Comparison of ENCODE assay signal across 3 cellular contexts in genomic region chr2:119442850-119443249, GRCh38.
TF ChIP-seq lines count a peak whose summit lies in the region.

No MANE protein-coding gene starts in this region.

TF ChIP-seq in HEK293, 187 proteins besides CTCF, POLR2A, EP300 and RAD21:
- TF ChIP-seq ZNF549 (tag by site-specific recombination; IDR thresholded peaks at IDR 0.05) (0 out of 2 replicates have a peak, but pooled peaks have one; percentile 10), ZNF701 (tag by site-specific recombination; IDR thresholded peaks at IDR 0.05) (no peak)

TF ChIP-seq in H1, 55 proteins besides CTCF, POLR2A, EP300 and RAD21:
- no peak for TF ChIP-seq ATF2 (IDR thresholded peaks at IDR 0.05; ENCODE audit: low read length)
- no peak for TF ChIP-seq MAX (IDR thresholded peaks at IDR 0.05)
- no peak for TF ChIP-seq TAF7 (optimal IDR thresholded peaks at IDR 0.05; ENCODE audit: borderline replicate concordance, low read depth, low read length)
- TF ChIP-seq POLR2AphosphoS5 (IDR thresholded peaks at IDR 0.05; ENCODE audit: low read depth, low read length), result no peak
- no peak for TF ChIP-seq KDM5A (IDR thresholded peaks at IDR 0.05; ENCODE audit: low read length)
- no peak for TF ChIP-seq SIRT6 (IDR thresholded peaks at IDR 0.05; ENCODE audit: low read length)
- no peak for TF ChIP-seq CREB1 (IDR thresholded peaks at IDR 0.05)
- no peak for TF ChIP-seq TCF12 (IDR thresholded peaks at IDR 0.05; ENCODE audit: low read depth, low read length)
- no peak for TF ChIP-seq SAP30 (IDR thresholded peaks at IDR 0.05; ENCODE audit: insufficient read depth, insufficient replicate concordance, low read length)

TF ChIP-seq in HepG2, 621 proteins besides CTCF, POLR2A, EP300 and RAD21 (continues in another document):
- TF ChIP-seq KLF15 (CRISPR knock-in tag; IDR thresholded peaks at IDR 0.05; ENCODE audit: borderline replicate concordance) (no peak), PBX3 (CRISPR knock-in tag; IDR thresholded peaks at IDR 0.05; ENCODE audit: borderline replicate concordance) (no peak), SPEN (CRISPR knock-in tag; IDR thresholded peaks at IDR 0.05; ENCODE audit: low read depth) (no peak), NFIC (IDR thresholded peaks at IDR 0.05; ENCODE audit: low read length) (0 out of 2 replicates have a peak, but pooled peaks have one; percentile 5), MYC (CRISPR knock-in tag; IDR thresholded peaks at IDR 0.05; ENCODE audit: borderline replicate concordance) (no peak), ZNF775 (CRISPR knock-in tag; IDR thresholded peaks at IDR 0.05; ENCODE audit: borderline replicate concordance) (no peak), EED (CRISPR knock-in tag; IDR thresholded peaks at IDR 0.05) (no peak), ZNF615 (CRISPR knock-in tag; IDR thresholded peaks at IDR 0.05; ENCODE audit: borderline replicate concordance) (no peak), NFKBIZ (CRISPR knock-in tag; IDR thresholded peaks at IDR 0.05) (no peak), ZNF768 (CRISPR knock-in tag; IDR thresholded peaks at IDR 0.05) (peak; percentile 13; the same call in 1 of the 2 replicates), ZNF326 (CRISPR knock-in tag; IDR thresholded peaks at IDR 0.05; ENCODE audit: borderline replicate concordance) (peak; percentile 75; the same call in 1 of the 2 replicates), ZNF749 (CRISPR knock-in tag; IDR thresholded peaks at IDR 0.05; ENCODE audit: borderline replicate concordance) (no peak), RNF219 (CRISPR knock-in tag; IDR thresholded peaks at IDR 0.05) (no peak), MED1 (CRISPR knock-in tag; IDR thresholded peaks at IDR 0.05) (no peak), ZBTB38 (CRISPR knock-in tag; IDR thresholded peaks at IDR 0.05) (0 out of 2 replicates have a peak, but pooled peaks have one; percentile 39), KAT2B (IDR thresholded peaks at IDR 0.05; ENCODE audit: borderline replicate concordance, low read depth, low read length) (no peak), ZNF770 (CRISPR knock-in tag; IDR thresholded peaks at IDR 0.05) (no peak), ZNF33B (CRISPR knock-in tag; IDR thresholded peaks at IDR 0.05) (no peak), ZNF549 (CRISPR knock-in tag; IDR thresholded peaks at IDR 0.05) (0 out of 2 replicates have a peak, but pooled peaks have one; percentile 76), NKX3-1 (CRISPR knock-in tag; IDR thresholded peaks at IDR 0.05) (no peak), ZNF574 (CRISPR knock-in tag; IDR thresholded peaks at IDR 0.05) (no peak), ZNF556 (CRISPR knock-in tag; IDR thresholded peaks at IDR 0.05; ENCODE audit: borderline replicate concordance) (no peak), TFDP1 (CRISPR knock-in tag; IDR thresholded peaks at IDR 0.05; ENCODE audit: borderline replicate concordance) (no peak), KDM2A (CRISPR knock-in tag; IDR thresholded peaks at IDR 0.05; ENCODE audit: borderline replicate concordance, low read depth) (peak; percentile 65; the same call in 1 of the 2 replicates), ZXDC (CRISPR knock-in tag; IDR thresholded peaks at IDR 0.05) (no peak), ZNF512 (CRISPR knock-in tag; IDR thresholded peaks at IDR 0.05) (no peak), ZNF850 (CRISPR knock-in tag; conservative IDR thresholded peaks at IDR 0.05) (no peak), PAF1 (CRISPR knock-in tag; IDR thresholded peaks at IDR 0.05) (peak; percentile 40; the same call in 1 of the 2 replicates), ZNF709 (CRISPR knock-in tag; IDR thresholded peaks at IDR 0.05) (no peak), ZNF451 (CRISPR knock-in tag; IDR thresholded peaks at IDR 0.05) (no peak), POLR2G (IDR thresholded peaks at IDR 0.05; ENCODE audit: low read depth, low read length) (peak; percentile 49; the same call in 1 of the 2 replicates), LBX2 (CRISPR knock-in tag; IDR thresholded peaks at IDR 0.05; ENCODE audit: borderline replicate concordance) (no peak), ZNF138 (CRISPR knock-in tag; IDR thresholded peaks at IDR 0.05; ENCODE audit: low read depth) (no peak), ZNF747 (CRISPR knock-in tag; IDR thresholded peaks at IDR 0.05; ENCODE audit: borderline replicate concordance) (no peak), HOXA5 (CRISPR knock-in tag; IDR thresholded peaks at IDR 0.05) (no peak), ZKSCAN5 (CRISPR knock-in tag; IDR thresholded peaks at IDR 0.05) (no peak), FOXK1 (CRISPR knock-in tag; IDR thresholded peaks at IDR 0.05; ENCODE audit: borderline replicate concordance, low read depth) (no peak), ZNF772 (CRISPR knock-in tag; IDR thresholded peaks at IDR 0.05) (no peak), ZBTB39 (CRISPR knock-in tag; IDR thresholded peaks at IDR 0.05) (no peak)
